Comparison of ENCODE assay signal across 21 cellular contexts in genomic region chr20:31859998-31860380, GRCh38. TPM values are rescaled to one million over a fixed set of nuclear protein-coding genes. Genes with fewer than 3 reads are reported as not detected.
A peak's percentile ranks its signal among the peaks of the same experiment; 100 is the strongest.
DNase-seq lines count a peak whose midpoint lies in the region; ATAC-seq and TF ChIP-seq lines count a peak whose summit lies in the region.
"Had no signal": no experiment of that assay in that cellular context is flagged by ENCODE, and none has a peak within 500 bp of the region (broad histone marks: within the 10 kb centered on the region; RNA-seq: fewer than 3 reads in every experiment).

No MANE protein-coding gene starts in this region.

- H4K20me1 ChIP-seq in hepatocyte (ENCODE audit: insufficient read depth, poor library complexity, severe bottlenecking) = no peaks in the 10 kb centered on the region

- H2BK15ac ChIP-seq in neuronal stem cell (ENCODE audit: low read length) = no peak overlapping the region

- no peak overlapping the region for H3K4me3 ChIP-seq in Caco-2 (ENCODE audit: low read depth, low read length)
- no peak overlapping the region for H3K4me3 ChIP-seq in NT2/D1 (ENCODE audit: insufficient read length, low read depth)
- H3K4me3 ChIP-seq in hepatocyte = no peak overlapping the region
- no peak overlapping the region for H3K4me3 ChIP-seq in neuronal stem cell (ENCODE audit: low read length in 2 of 2)
- H3K4me3 ChIP-seq in WERI-Rb-1 (ENCODE audit: low read depth, low read length) = no peak overlapping the region

- H3K27me3 ChIP-seq in Caco-2 (replicated peaks; ENCODE audit: control insufficient read depth, insufficient read depth, low read length) = no peaks in the 10 kb centered on the region
- H3K27me3 ChIP-seq in NT2/D1 (ENCODE audit: insufficient read depth, insufficient read length) = peaks cover 3% of the 10 kb centered on the region
- peaks cover 41% of the 10 kb centered on the region for H3K27me3 ChIP-seq in hepatocyte
- H3K27me3 ChIP-seq in neuronal stem cell (ENCODE audit: control insufficient read depth in 3 of 3, insufficient read depth in 3 of 3, low read depth in 1 of 3, low read length in 3 of 3) = peaks cover 0 to 17% (median 4%) of the 10 kb centered on the region in 3 experiments
- H3K27me3 ChIP-seq in WERI-Rb-1 (ENCODE audit: insufficient read depth, low read depth, severe bottlenecking) = no peaks in the 10 kb centered on the region

- H3K79me2 ChIP-seq in hepatocyte = no peaks in the 10 kb centered on the region

- POLR2A ChIA-PET in Caco-2 (lab: Charles Lee) = interaction anchor here (0.6 kb wide), 1 partner anchor 374 kb away, joined by 6 read pairs; no protein-coding TSS in a partner anchor

- no peaks in the 10 kb centered on the region for H3K9me3 Mint-ChIP-seq in Caco-2 (ENCODE audit: unreplicated experiment)
- H3K9me3 Mint-ChIP-seq: activated T-helper 17 cell treated with anti-CD3 and anti-CD28 coated beads, Interleukin-2, amount 50 U/mL, for 72 hours; stimulated activated naive CD8-positive, alpha-beta T cell treated with anti-CD3 and anti-CD28 coated beads, Interleukin-15, amount 100 ng/mL, for 72 hours had no signal

- H3K27ac Mint-ChIP-seq in Caco-2 (ENCODE audit: unreplicated experiment) = no peak overlapping the region
- H3K27ac Mint-ChIP-seq: activated T-helper 17 cell treated with anti-CD3 and anti-CD28 coated beads, Interleukin-2, amount 50 U/mL, for 72 hours; stimulated activated naive CD8-positive, alpha-beta T cell treated with anti-CD3 and anti-CD28 coated beads, Interleukin-15, amount 100 ng/mL, for 72 hours had no signal

- H3K9ac ChIP-seq in NT2/D1 (ENCODE audit: insufficient read length, low read depth) (peak overlapping the region; percentile 58), neuronal stem cell (ENCODE audit: low read depth, low read length, poor library complexity) (no peak overlapping the region)

- H3K18ac ChIP-seq in neuronal stem cell (ENCODE audit: low read length) = no peak overlapping the region

- H2AK5ac ChIP-seq in neuronal stem cell (ENCODE audit: low read depth, low read length) = peak overlapping the region; percentile 20

- H2BK5ac ChIP-seq in neuronal stem cell (ENCODE audit: low read length) = no peak overlapping the region

- peak overlapping the region; percentile 100 for H3K4me2 ChIP-seq in hepatocyte
- H3K4me2 ChIP-seq in neuronal stem cell (ENCODE audit: insufficient read depth, low read length, poor library complexity, severe bottlenecking) = no peak overlapping the region

- no peak overlapping the region for H4K91ac ChIP-seq in neuronal stem cell (ENCODE audit: low read depth, low read length, poor library complexity)

- H3K23ac ChIP-seq in neuronal stem cell (ENCODE audit: low read depth, low read length, poor library complexity) = no peak overlapping the region

- H3K4me3 Mint-ChIP-seq in Caco-2 (ENCODE audit: unreplicated experiment) = peak overlapping the region; percentile 78

- H3K27me3 Mint-ChIP-seq in Caco-2 (ENCODE audit: insufficient read depth, unreplicated experiment) = peaks cover 7% of the 10 kb centered on the region

- H3K4ac ChIP-seq in neuronal stem cell (ENCODE audit: low read length) = peak overlapping the region; percentile 62

- CTCF ChIA-PET in Caco-2 (lab: Charles Lee) = interaction anchor here (0.5 to 2.6 kb wide), 8 partner anchors 9 to 171 kb away, joined by 4 to 15 read pairs (median 4); partner anchors contain the start of gene PDRG1

- H2AFZ ChIP-seq in hepatocyte (no peak overlapping the region), neuronal stem cell (ENCODE audit: low read length) (no peak overlapping the region)

- no peaks in the 10 kb centered on the region for H3K9me2 ChIP-seq in hepatocyte (replicated peaks; ENCODE audit: insufficient read depth)

- ATAC-seq in HG03520 (IDR thresholded peaks at IDR 0.05; ENCODE audit: unreplicated experiment) (no peak), HG02970 (IDR thresholded peaks at IDR 0.05; ENCODE audit: low FRiP score, unreplicated experiment) (no peak)
- ATAC-seq: activated T-helper 17 cell treated with anti-CD3 and anti-CD28 coated beads, Interleukin-2, amount 50 U/mL, for 72 hours; stimulated activated naive CD8-positive, alpha-beta T cell treated with anti-CD3 and anti-CD28 coated beads, Interleukin-15, amount 100 ng/mL, for 72 hours had no signal

- intact Hi-C loops in Caco-2 (cut with micrococcal nuclease; ENCODE audit: unreplicated experiment) = loop anchor here (2.0 kb wide), 1 partner anchor 93 kb away; the partner anchor contains the start of gene PDRG1

- no peak overlapping the region for H2BK12ac ChIP-seq in neuronal stem cell (ENCODE audit: low read length)

- TF ChIP-seq CTCF in Caco-2 (IDR thresholded peaks at IDR 0.05; ENCODE audit: insufficient read depth in 1 of 2, low read depth in 1 of 2, low read length in 1 of 2, severe bottlenecking in 1 of 2, unreplicated experiment in 1 of 2) = no peak
- no peak for TF ChIP-seq CTCF in hepatocyte (IDR thresholded peaks at IDR 0.05; ENCODE audit: poor library complexity)
- TF ChIP-seq CTCF in WERI-Rb-1 (IDR thresholded peaks at IDR 0.05; ENCODE audit: low read depth, low read length) = no peak

- TSS peak; percentile 13 for BruUV-seq in Caco-2 (replicated peaks; lab: Mats Ljungman, UMichigan)

- DNase-seq in Caco-2 (no peak), NT2/D1 (ENCODE audit: low read depth, low spot score) (no peak), hepatocyte (ENCODE audit: low spot score) (no peak), neuronal stem cell (ENCODE audit: low spot score) (no peak), WERI-Rb-1 (no peak)
- DNase-seq: activated CD4-positive, alpha-beta T cell treated with anti-CD3 and anti-CD28 coated beads for 48 hours; IMR-90; mesenchymal stem cell; NCI-H526 treated with DMSO at 0.1 percent for 48 hours; OCI-M1; Right ventricle myocardium superior; stimulated activated CD4-positive, alpha-beta T cell treated with anti-CD3 and anti-CD28 coated beads, Interleukin-4, amount 100 ng/mL, for 4 hours; stimulated activated naive CD8-positive, alpha-beta T cell treated with anti-CD3 and anti-CD28 coated beads, Interleukin-15, amount 100 ng/mL, for 72 hours had no signal

- H3K14ac ChIP-seq in neuronal stem cell (ENCODE audit: low read length) = no peak overlapping the region

- peaks cover 16% of the 10 kb centered on the region for H3K4me1 ChIP-seq in Caco-2
- H3K4me1 ChIP-seq in NT2/D1 (ENCODE audit: insufficient read depth, insufficient read length) = peaks cover 15% of the 10 kb centered on the region
- H3K4me1 ChIP-seq in hepatocyte (ENCODE audit: insufficient read depth) = peaks cover 13% of the 10 kb centered on the region
- peaks cover 11 to 19% of the 10 kb centered on the region in 2 donors for H3K4me1 ChIP-seq in neuronal stem cell (ENCODE audit: control insufficient read depth in 2 of 2, insufficient read depth in 1 of 2, low read depth in 1 of 2, low read length in 2 of 2)
- H3K4me1 ChIP-seq: breast epithelium had no signal

- H4K8ac ChIP-seq in neuronal stem cell (ENCODE audit: low read depth, low read length) = no peak overlapping the region

- H3K9me3 ChIP-seq in Caco-2 (no peaks in the 10 kb centered on the region), NT2/D1 (ENCODE audit: insufficient read depth, low read length) (no peaks in the 10 kb centered on the region), hepatocyte (ENCODE audit: low read depth) (no peaks in the 10 kb centered on the region), neuronal stem cell (replicated peaks in 1 of 2; ENCODE audit: control insufficient read depth in 2 of 2, insufficient read depth in 1 of 2, low read depth in 1 of 2, low read length in 2 of 2) (no peaks in the 10 kb centered on the region), WERI-Rb-1 (ENCODE audit: severe bottlenecking) (no peaks in the 10 kb centered on the region)
- H3K9me3 ChIP-seq: breast epithelium, tibial nerve had no signal

- no peaks in the 10 kb centered on the region for H3K79me1 ChIP-seq in neuronal stem cell (ENCODE audit: low read depth, low read length)

- peaks cover 8% of the 10 kb centered on the region for H3K4me1 Mint-ChIP-seq in Caco-2 (ENCODE audit: low read depth, unreplicated experiment)

- WGBS in hepatocyte (ENCODE audit: low lambda C conversion rate, missing lambda C conversion rate) = 73% methylated on average over 7 of the region's 7 CpGs
- no CpG with 5 or more reads among the region's 7 CpGs for WGBS in neuronal stem cell (ENCODE audit: extremely low coverage in 2 of 2, insufficient read length in 2 of 2, insufficient replicate concordance in 1 of 2), 2 donors

- no peak overlapping the region for H3K27ac ChIP-seq in hepatocyte
- no peak overlapping the region for H3K27ac ChIP-seq in neuronal stem cell (replicated peaks; ENCODE audit: low read length)
- H3K27ac ChIP-seq in WERI-Rb-1 = no peak overlapping the region; the same call in 1 of the 2 replicates
- H3K27ac ChIP-seq: breast epithelium, epithelial cell of prostate had no signal

- H3K36me3 Mint-ChIP-seq in Caco-2 (ENCODE audit: insufficient read depth, unreplicated experiment) = peaks cover 6% of the 10 kb centered on the region

- H3K36me3 ChIP-seq in Caco-2 (ENCODE audit: control insufficient read depth, insufficient read depth, low read length) (no peaks in the 10 kb centered on the region), NT2/D1 (ENCODE audit: insufficient read depth, insufficient read length, low read length) (no peaks in the 10 kb centered on the region), hepatocyte (replicated peaks; ENCODE audit: insufficient read depth, low read depth) (no peaks in the 10 kb centered on the region), neuronal stem cell (replicated peaks in 1 of 2; ENCODE audit: control insufficient read depth in 2 of 2, insufficient read depth in 2 of 2, low read length in 2 of 2) (peaks cover 0 to 23% of the 10 kb centered on the region in 2 donors), WERI-Rb-1 (0 out of 2 replicates have a peak, but pooled peaks cover 2% of the 10 kb centered on the region)
- H3K36me3 ChIP-seq: breast epithelium had no signal

- no peak overlapping the region for H2BK120ac ChIP-seq in neuronal stem cell (ENCODE audit: low read depth, low read length)

RNA-seq across cellular contexts. Expression of gene DUSP15, which starts 10.3 kb away (rescaled TPM):
- total RNA-seq in Caco-2 (2022) (8.2 and 9.1 TPM in 2 replicates), hepatocyte (23.0 and 23.5 TPM in 2 replicates)
- polyA plus RNA-seq in hepatocyte = 10.2 and 12.2 TPM in 2 replicates
- polyA plus RNA-seq in neuronal stem cell (2013, experiment 1 of 2) = 2.1 TPM
- 2.1 TPM for polyA plus RNA-seq in neuronal stem cell (2013, experiment 2 of 2)
- total RNA-seq: activated T-helper 17 cell treated with anti-CD3 and anti-CD28 coated beads, Interleukin-2, amount 50 U/mL, for 72 hours; fibroblast of villous mesenchyme; IMR-90 had no signal
- polyA plus RNA-seq: IMR-90 had no signal

RNA-seq across cellular contexts. Expression of gene TTLL9, which starts 10.4 kb away (rescaled TPM):
- total RNA-seq in Caco-2 (2022) (not detected in 2 replicates), hepatocyte (0.84 TPM in 1 of 2 replicates, not detected in the other)
- 0.18 and 0.54 TPM in 2 replicates for polyA plus RNA-seq in hepatocyte
- 0.38 TPM for polyA plus RNA-seq in neuronal stem cell (2013, experiment 1 of 2)
- 0.48 TPM for polyA plus RNA-seq in neuronal stem cell (2013, experiment 2 of 2)
- total RNA-seq: activated T-helper 17 cell treated with anti-CD3 and anti-CD28 coated beads, Interleukin-2, amount 50 U/mL, for 72 hours; dermis blood vessel endothelial cell; fibroblast of villous mesenchyme; IMR-90; Right ventricle myocardium superior had no signal
- polyA plus RNA-seq: IMR-90 had no signal

RNA-seq across cellular contexts. Expression of gene FOXS1, which starts 14.6 kb away (rescaled TPM):
- total RNA-seq in Caco-2 (2022) = not detected in 2 replicates
- total RNA-seq in hepatocyte = 0.64 and 0.87 TPM in 2 replicates
- 0.96 and 1.1 TPM in 2 replicates for polyA plus RNA-seq in hepatocyte
- 1.1 TPM for polyA plus RNA-seq in neuronal stem cell (2013, experiment 1 of 2)
- polyA plus RNA-seq in neuronal stem cell (2013, experiment 2 of 2) = 0.84 TPM
- total RNA-seq: activated T-helper 17 cell treated with anti-CD3 and anti-CD28 coated beads, Interleukin-2, amount 50 U/mL, for 72 hours; dermis blood vessel endothelial cell; IMR-90 had no signal
- polyA plus RNA-seq: IMR-90 had no signal

RNA-seq across cellular contexts. Expression of gene MYLK2, which starts 40.8 kb away (rescaled TPM):
- total RNA-seq in Caco-2 (2022) (0.77 and 0.91 TPM in 2 replicates), hepatocyte (not detected in 2 replicates)
- 0.33 TPM in 1 of 2 replicates, not detected in the other for polyA plus RNA-seq in hepatocyte
- 0.54 TPM for polyA plus RNA-seq in neuronal stem cell (2013, experiment 1 of 2)
- 0.48 TPM for polyA plus RNA-seq in neuronal stem cell (2013, experiment 2 of 2)
- total RNA-seq: breast epithelium had no signal
